Comparison of ENCODE assay signal across 16 cellular contexts in the genomic region with DNA sequence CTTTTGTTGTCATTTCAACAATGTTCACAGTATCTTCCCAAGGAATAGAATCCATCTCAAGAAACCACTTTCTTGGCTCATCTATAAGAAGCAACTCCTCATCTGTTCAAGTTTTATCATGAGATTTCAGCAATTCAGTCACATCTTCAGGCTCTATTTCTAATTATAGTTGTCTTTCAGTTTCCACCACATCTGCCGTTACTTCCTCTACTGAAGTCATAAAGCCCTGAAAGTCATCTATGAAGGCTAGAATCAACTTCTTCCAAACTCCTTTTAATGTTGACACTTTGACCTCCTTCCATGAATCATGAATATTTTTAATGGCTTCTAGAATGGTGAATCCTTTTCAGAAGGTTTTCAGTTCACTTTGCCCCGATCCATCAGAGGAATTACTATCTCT.
DNase-seq lines count a peak whose midpoint lies in the region; ATAC-seq and TF ChIP-seq lines count a peak whose summit lies in the region.
"Had no signal": no experiment of that assay in that cellular context is flagged by ENCODE, and none has a peak within 500 bp of the region (broad histone marks: within the 10 kb centered on the region; RNA-seq: fewer than 3 reads in every experiment).

No MANE protein-coding gene starts in this region.

- H3K9me3 Mint-ChIP-seq in activated naive CD8-positive, alpha-beta T cell treated with anti-CD3 and anti-CD28 coated beads, Interleukin-2, amount 10 ng/mL, durations not matched to agents 7 days and 5 days: peaks cover 6% of the 10 kb centered on the region
- peaks cover 3% of the 10 kb centered on the region for H3K9me3 Mint-ChIP-seq in activated naive CD8-positive, alpha-beta T cell treated with anti-CD3 and anti-CD28 coated beads for 36 hours
- H3K9me3 Mint-ChIP-seq: CD8-positive, alpha-beta T cell had no signal

- peaks cover 2% of the 10 kb centered on the region for H3K27me3 Mint-ChIP-seq in activated naive CD8-positive, alpha-beta T cell treated with anti-CD3 and anti-CD28 coated beads, Interleukin-2, amount 10 ng/mL, durations not matched to agents 7 days and 5 days
- no peaks in the 10 kb centered on the region for H3K27me3 Mint-ChIP-seq in activated naive CD8-positive, alpha-beta T cell treated with anti-CD3 and anti-CD28 coated beads for 36 hours

- no peak overlapping the region for H3K4me3 Mint-ChIP-seq in activated naive CD8-positive, alpha-beta T cell treated with anti-CD3 and anti-CD28 coated beads, Interleukin-2, amount 10 ng/mL, durations not matched to agents 7 days and 5 days
- no peak overlapping the region for H3K4me3 Mint-ChIP-seq in activated naive CD8-positive, alpha-beta T cell treated with anti-CD3 and anti-CD28 coated beads for 36 hours
- H3K4me3 Mint-ChIP-seq: CD8-positive, alpha-beta T cell; nephron progenitor cell; stimulated activated naive CD8-positive, alpha-beta T cell treated with anti-CD3 and anti-CD28 coated beads, Interleukin-15, amount 100 ng/mL, for 72 hours had no signal

- TF ChIP-seq CTCF in GM10248 (IDR thresholded peaks at IDR 0.05; ENCODE audit: control extremely low read depth, extremely low read depth, low read depth, missing control alignments): no peak

- POLR2A ChIA-PET in activated naive CD8-positive, alpha-beta T cell treated with anti-CD3 and anti-CD28 coated beads, Interleukin-2, amount 10 ng/mL, durations not matched to agents 7 days and 5 days (lab: Charles Lee): no interaction called here
- POLR2A ChIA-PET in GM10248 (lab: Yijun Ruan, JAX): no interaction called here

- peaks cover 2% of the 10 kb centered on the region for H3K36me3 Mint-ChIP-seq in activated naive CD8-positive, alpha-beta T cell treated with anti-CD3 and anti-CD28 coated beads, Interleukin-2, amount 10 ng/mL, durations not matched to agents 7 days and 5 days
- H3K36me3 Mint-ChIP-seq in activated naive CD8-positive, alpha-beta T cell treated with anti-CD3 and anti-CD28 coated beads for 36 hours: no peaks in the 10 kb centered on the region
- H3K36me3 Mint-ChIP-seq: CD8-positive, alpha-beta T cell had no signal

- no peak for DNase-seq in activated naive CD8-positive, alpha-beta T cell treated with anti-CD3 and anti-CD28 coated beads, Interleukin-2, amount 10 ng/mL, durations not matched to agents 7 days and 5 days
- no peak for DNase-seq in activated naive CD8-positive, alpha-beta T cell treated with anti-CD3 and anti-CD28 coated beads for 36 hours
- DNase-seq in MV-4-11 (lab: John Stamatoyannopoulos, UW) (peak; percentile 95), GM10248 (ENCODE audit: extremely low spot score) (no peak), activated T-cell treated with anti-CD3 and anti-CD28 coated beads for 4 hours (no peak), NCI-H1105 (lab: John Stamatoyannopoulos, UW) (no peak), mesenteric fat pad (ENCODE audit: low spot score) (no peak)
- DNase-seq: activated CD4-positive, alpha-beta T cell treated with anti-CD3 and anti-CD28 coated beads, Interleukin-2, amount 50 U/mL, for 1 hour; CD8-positive, alpha-beta T cell; esophagus squamous epithelium; glutamatergic neuron; NCI-H187 treated with DMSO at 0.1 percent for 48 hours; nephron progenitor cell; SK-N-SH; stimulated activated naive CD8-positive, alpha-beta T cell treated with anti-CD3 and anti-CD28 coated beads, Interleukin-15, amount 100 ng/mL, for 72 hours had no signal

- no peak for ATAC-seq in activated naive CD8-positive, alpha-beta T cell treated with anti-CD3 and anti-CD28 coated beads, Interleukin-2, amount 10 ng/mL, durations not matched to agents 7 days and 5 days (ENCODE audit: low read depth)
- peak; percentile 76 for ATAC-seq in HG02938 (IDR thresholded peaks at IDR 0.05; ENCODE audit: unreplicated experiment)
- ATAC-seq: CD8-positive, alpha-beta T cell; stimulated activated naive CD8-positive, alpha-beta T cell treated with anti-CD3 and anti-CD28 coated beads, Interleukin-15, amount 100 ng/mL, for 72 hours had no signal

- CTCF ChIA-PET in GM10248 (lab: Yijun Ruan, JAX): no interaction called here

- peak overlapping the region; percentile 58 for H3K27ac Mint-ChIP-seq in activated naive CD8-positive, alpha-beta T cell treated with anti-CD3 and anti-CD28 coated beads, Interleukin-2, amount 10 ng/mL, durations not matched to agents 7 days and 5 days
- no peak overlapping the region for H3K27ac Mint-ChIP-seq in activated naive CD8-positive, alpha-beta T cell treated with anti-CD3 and anti-CD28 coated beads for 36 hours
- H3K27ac Mint-ChIP-seq: CD8-positive, alpha-beta T cell; nephron progenitor cell; stimulated activated naive CD8-positive, alpha-beta T cell treated with anti-CD3 and anti-CD28 coated beads, Interleukin-15, amount 100 ng/mL, for 72 hours had no signal

- peaks cover 4% of the 10 kb centered on the region for H3K4me1 Mint-ChIP-seq in activated naive CD8-positive, alpha-beta T cell treated with anti-CD3 and anti-CD28 coated beads, Interleukin-2, amount 10 ng/mL, durations not matched to agents 7 days and 5 days
- no peaks in the 10 kb centered on the region for H3K4me1 Mint-ChIP-seq in activated naive CD8-positive, alpha-beta T cell treated with anti-CD3 and anti-CD28 coated beads for 36 hours
- H3K4me1 Mint-ChIP-seq: nephron progenitor cell had no signal
